In genomic region chr17:30719131-30719973, GRCh38 we compare ENCODE assay signal across 8 cellular contexts.
DNase-seq lines count a peak whose midpoint lies in the region; ATAC-seq, FAIRE-seq and TF ChIP-seq lines count a peak whose summit lies in the region.
"Not testable (repeated sequence)": the region's sequence is repeated elsewhere in the genome, so short reads cannot be mapped to it uniquely, and the experiment has no call there.

No MANE protein-coding gene starts in this region.

- peak; percentile 51 to 57 for TF ChIP-seq RAD21 in A549 (conservative IDR thresholded peaks at IDR 0.05 in 1 of 2, IDR thresholded peaks at IDR 0.05 in 1 of 2)

- DNase-seq in A549 (ENCODE audit: low read depth in 1 of 2, low spot score in 1 of 2) (peak; percentile 35 to 79), NCI-H2227 (lab: John Stamatoyannopoulos, UW; ENCODE audit: unreplicated experiment) (peak; percentile 45), T1000 (lab: John Stamatoyannopoulos, UW) (peak; percentile 27), lung (ENCODE audit: low spot score) (peak; percentile 52)
- DNase-seq in GM19239 (ENCODE audit: insufficient read length, low spot score); epithelial cell of proximal tubule (ENCODE audit: low read depth): not testable (repeated sequence)
- peak; percentile 65 for DNase-seq in activated T-helper 9 cell treated with anti-CD3 and anti-CD28 coated beads, Interleukin-2, amount 50 U/mL, for 16 hours (ENCODE audit: low read depth)
- DNase-seq in stimulated activated CD4-positive, alpha-beta T cell treated with anti-CD3 and anti-CD28 coated beads, Interleukin-1b, Interleukin-23, amount 100 ng/mL, for 48 hours: peak; percentile 80

- not testable (repeated sequence) for H3K4me2 ChIP-seq in A549

- ATAC-seq in A549: peak; percentile 54 to 77; a peak in 5 of 6 replicates
- peak; percentile 63 for ATAC-seq in lung (ENCODE audit: insufficient read depth, low FRiP score)

- not testable (repeated sequence) for FAIRE-seq in A549 (lab: Jason Lieb, UNC)
- peak; percentile 92 for FAIRE-seq in GM19239 (lab: Jason Lieb, UNC)

- CTCF ChIA-PET in A549 (lab: Yijun Ruan, JAX): interaction anchor here (0.6 to 8.1 kb wide), 15 partner anchors 10 to 385 kb away, joined by 3 to 79 read pairs (median 5); no protein-coding TSS in a partner anchor

- not testable (repeated sequence) for H3K4me1 ChIP-seq in A549; lung (ENCODE audit: control insufficient read depth in 2 of 2, insufficient read depth in 2 of 2, low read length in 2 of 2)

- not testable (repeated sequence) for H3K4me3 ChIP-seq in A549; epithelial cell of proximal tubule (ENCODE audit: low read depth, low read length); lung

- H3K9me3 ChIP-seq in A549; lung (ENCODE audit: control insufficient read depth in 2 of 2, insufficient read depth in 1 of 2, low read length in 1 of 2): not testable (repeated sequence)

- not testable (repeated sequence) for TF ChIP-seq EP300 in A549 (IDR thresholded peaks at IDR 0.05)

- 50% methylated on average over 22 of the region's 22 CpGs for WGBS in A549 (ENCODE audit: missing lambda C conversion rate)
- WGBS in lung, 2 donors: 77 to 78% methylated on average over 22 of the region's 22 CpGs

- TF ChIP-seq CTCF in A549 (IDR thresholded peaks at IDR 0.05) (peak; percentile 84), epithelial cell of proximal tubule (conservative IDR thresholded peaks at IDR 0.05; ENCODE audit: low read depth, low read length) (peak; percentile 68), lung (IDR thresholded peaks at IDR 0.05; ENCODE audit: control extremely low read depth, extremely low read depth) (peak; percentile 32)

- POLR2A ChIA-PET in A549 (lab: Yijun Ruan, JAX): not testable (repeated sequence)

- not testable (repeated sequence) for TF ChIP-seq POLR2A in A549 (IDR thresholded peaks at IDR 0.05; ENCODE audit: low read length)

- not testable (repeated sequence) for H3K27me3 ChIP-seq in lung (ENCODE audit: control insufficient read depth, insufficient read depth)

- H3K36me3 ChIP-seq in lung (ENCODE audit: control insufficient read depth in 2 of 2, insufficient read depth in 2 of 2, low read length in 2 of 2): not testable (repeated sequence)

- H3K27ac ChIP-seq in A549; lung (ENCODE audit: low read depth in 1 of 2, low read length in 1 of 2): not testable (repeated sequence)

TF ChIP-seq in A549, 52 proteins besides CTCF, POLR2A, EP300 and RAD21:
- TF ChIP-seq SMC3 (IDR thresholded peaks at IDR 0.05) (peak; percentile 68), ZFP36 (IDR thresholded peaks at IDR 0.05; ENCODE audit: borderline replicate concordance, partially characterized antibody) (peak; percentile 98), CHD4 (IDR thresholded peaks at IDR 0.05; ENCODE audit: borderline replicate concordance) (peak; percentile 88; the same call in 1 of the 2 replicates), KDM1A (IDR thresholded peaks at IDR 0.05; ENCODE audit: low read depth) (peak; percentile 94), RCOR1 (IDR thresholded peaks at IDR 0.05; ENCODE audit: low read depth, low read length) (0 out of 2 replicates have a peak, but pooled peaks have one; percentile 22)

Comparison
In these comparisons a context has a peak if more than half of its experiments do, and no peak if none do; other contexts are left out.
1. CTCF ChIP-seq: peak in every context shown above with its lines; median percentile 84 in A549; 68 in epithelial cell of proximal tubule; 32 in lung.